17 cellular contexts compared by ENCODE assay signal in the genomic region with DNA sequence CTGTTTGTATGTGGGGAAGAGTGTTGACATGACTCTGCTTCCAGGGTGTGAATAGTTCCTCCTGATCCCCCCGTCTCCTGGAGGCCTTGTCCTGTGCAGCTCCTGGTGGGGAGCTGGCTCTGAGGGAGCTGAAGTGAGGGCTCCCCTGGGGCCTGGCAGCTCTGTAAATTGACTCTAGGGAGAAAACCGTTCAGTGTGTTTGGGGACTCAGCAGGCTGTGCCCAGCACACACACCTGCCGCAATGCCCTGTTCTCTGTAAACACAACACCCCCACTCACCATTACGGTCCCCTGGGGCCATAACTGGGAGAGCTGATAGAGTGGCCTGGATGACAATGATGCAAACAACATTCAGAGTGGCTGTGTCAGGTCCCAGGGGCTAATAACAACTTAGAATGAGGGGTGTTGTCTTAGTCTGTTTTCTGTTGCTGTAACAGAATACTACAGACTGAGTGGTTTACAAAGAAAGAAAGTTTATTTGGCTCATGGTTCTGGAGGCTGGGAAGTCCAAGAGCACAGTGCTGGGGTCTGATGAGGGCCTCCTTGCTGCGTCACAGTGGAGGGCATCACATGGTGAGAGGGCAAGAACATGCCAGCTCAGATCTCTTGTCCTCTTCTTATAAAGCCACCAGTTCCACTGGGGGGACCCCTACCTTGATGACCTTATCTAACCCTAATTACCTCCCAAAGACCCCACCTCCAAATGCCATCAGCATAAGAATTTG. TPM values are rescaled to one million over a fixed set of nuclear protein-coding genes. Genes with fewer than 3 reads are reported as not detected.
DNase-seq lines count a peak whose midpoint lies in the region; ATAC-seq and TF ChIP-seq lines count a peak whose summit lies in the region.
"Had no signal": no experiment of that assay in that cellular context is flagged by ENCODE, and none has a peak within 500 bp of the region (broad histone marks: within the 10 kb centered on the region; RNA-seq: fewer than 3 reads in every experiment).

No MANE protein-coding gene starts in this region.

- H3K9me3 ChIP-seq in subcutaneous abdominal adipose tissue (ENCODE audit: control insufficient read depth in 5 of 5, low read length in 5 of 5), result no peaks in the 10 kb centered on the region
- H3K9me3 ChIP-seq: heart left ventricle, sigmoid colon had no signal

- peaks cover 0 to 51% (median 10%) of the 10 kb centered on the region in 5 donors for H3K4me1 ChIP-seq in subcutaneous abdominal adipose tissue (ENCODE audit: control insufficient read depth in 5 of 5, insufficient read depth in 5 of 5, low read length in 5 of 5)
- H3K4me1 ChIP-seq: sigmoid colon had no signal

- no peak for ATAC-seq in left colon

- no peak for TF ChIP-seq POLR2A in NB4 (IDR thresholded peaks at IDR 0.05; ENCODE audit: extremely low read depth, insufficient read length)

- H3K27me3 ChIP-seq in subcutaneous abdominal adipose tissue (ENCODE audit: control insufficient read depth in 5 of 5, insufficient read depth in 4 of 5, low read length in 5 of 5), result peaks cover 0 to 2% (median 0%) of the 10 kb centered on the region in 5 donors
- H3K27me3 ChIP-seq: heart left ventricle, sigmoid colon had no signal

- peak; percentile 54 for DNase-seq in NB4 (ENCODE audit: low read depth)
- DNase-seq in NCI-H187 treated with DMSO at 0.1 percent for 48 hours (lab: John Stamatoyannopoulos, UW), result peak; percentile 57
- DNase-seq in NCI-H774 (lab: John Stamatoyannopoulos, UW), result peak; percentile 61
- no peak for DNase-seq in DMS 273 (lab: John Stamatoyannopoulos, UW; ENCODE audit: unreplicated experiment)
- DNase-seq in AG08395 (ENCODE audit: low spot score), result no peak
- DNase-seq in left colon, result no peak
- DNase-seq: activated CD4-positive, alpha-beta T cell treated with anti-CD3 and anti-CD28 coated beads for 48 hours; activated CD8-positive, alpha-beta memory T cell treated with anti-CD3 and anti-CD28 coated beads, Interleukin-2, amount 50 U/mL, for 48 hours; activated gamma-delta T cell treated with Interleukin-2 at 50 U/mL for 16 hours; heart left ventricle; sigmoid colon had no signal

- H3K4me3 ChIP-seq in NB4 (ENCODE audit: low read depth, low read length) (no peak overlapping the region), subcutaneous abdominal adipose tissue (ENCODE audit: low read depth in 1 of 5, low read length in 5 of 5) (no peak overlapping the region)
- H3K4me3 ChIP-seq: heart left ventricle, lung, sigmoid colon had no signal

- peak overlapping the region; percentile 46 for H3K27ac ChIP-seq in subcutaneous abdominal adipose tissue (ENCODE audit: low read depth, low read length)
- H3K27ac ChIP-seq: heart left ventricle, sigmoid colon had no signal

- no peak for TF ChIP-seq CTCF in NB4 (IDR thresholded peaks at IDR 0.05; ENCODE audit: low read depth, low read length)

- intact Hi-C loops in left colon (cut with DNase I, micrococcal nuclease), result no loop called here

- H3K36me3 ChIP-seq in subcutaneous abdominal adipose tissue (ENCODE audit: control insufficient read depth in 5 of 5, insufficient read depth in 5 of 5, low read length in 5 of 5), result no peaks in the 10 kb centered on the region
- H3K36me3 ChIP-seq: heart left ventricle, sigmoid colon had no signal

- no peak overlapping the region for H3K9ac ChIP-seq in subcutaneous abdominal adipose tissue (ENCODE audit: low read length in 5 of 5)

RNA-seq across cellular contexts. Expression of gene ADORA1, which starts 15.3 kb away (rescaled TPM):
- under 1 TPM; 0.37 to 0.39 TPM for total RNA-seq in left colon

RNA-seq across cellular contexts. Expression of gene MYBPH, which starts 32.8 kb away (rescaled TPM):
- not detected for total RNA-seq in left colon
- total RNA-seq: HT1080, lung, osteocyte, Right ventricle myocardium inferior, sigmoid colon had no signal

RNA-seq across cellular contexts. Expression of gene CHI3L1, which starts 43.7 kb away (rescaled TPM):
- total RNA-seq in left colon, result 1 to 10 TPM in 1 of 2 donors, under 1 TPM in 1; 0.67 to 3.0 TPM
- total RNA-seq: osteocyte had no signal

RNA-seq across cellular contexts. Expression of gene MYOG, which starts 57.0 kb away (rescaled TPM):
- not detected for total RNA-seq in left colon
- total RNA-seq: fibroblast of lung, heart left ventricle, HT1080, lung, osteocyte, Right ventricle myocardium inferior, sigmoid colon had no signal

Comparison
In these comparisons a context has a peak if more than half of its experiments do, and no peak if none do; other contexts are left out.
1. DNase-seq: peak in NB4 (single experiment), NCI-H187 treated with DMSO at 0.1 percent for 48 hours (single experiment) and NCI-H774 (single experiment); none in DMS 273 (single experiment), AG08395 (single experiment) and left colon (0 of 2).